ENCODE assay signal across 27 cellular contexts in genomic region chr2:88245109-88245508, GRCh38.
"Had no signal": no experiment of that assay in that cellular context is flagged by ENCODE, and none has a peak within 500 bp of the region (broad histone marks: within the 10 kb centered on the region; RNA-seq: fewer than 3 reads in every experiment).

No MANE protein-coding gene starts in this region.

- DNase-seq: stimulated activated CD4-positive, alpha-beta T cell treated with anti-CD3 and anti-CD28 coated beads, Interleukin-2, amount 100 ng/mL, for 48 hours; stimulated activated CD4-positive, alpha-beta T cell treated with anti-CD3 and anti-CD28 coated beads, Interleukin-4, amount 100 ng/mL, for 1 hour; stimulated activated CD4-positive, alpha-beta T cell treated with anti-CD3 and anti-CD28 coated beads, Interleukin-4, amount 100 ng/mL, for 24 hours; stimulated activated CD4-positive, alpha-beta T cell treated with anti-CD3 and anti-CD28 coated beads, Interleukin-4, amount 100 ng/mL, for 4 hours; stimulated activated CD8-positive, alpha-beta memory T cell treated with anti-CD3 and anti-CD28 coated beads, Interleukin-4, amount 100 ng/mL, for 48 hours; stimulated activated naive B cell treated with anti-CD40 and anti-IgM and Interleukin-4, amounts not matched to agents 10 μg/mL and 1 μg/mL and 100 μg/mL, for 72 hours; stimulated activated naive CD4-positive, alpha-beta T cell; stimulated activated naive CD4-positive, alpha-beta T cell treated with Interleukin-2 at 50 U/mL for 16 hours; stimulated activated naive CD8-positive, alpha-beta T cell treated with anti-CD3 and anti-CD28 coated beads, Interleukin-15, amount 100 ng/mL, for 72 hours; stimulated activated naive CD8-positive, alpha-beta T cell treated with anti-CD3 and anti-CD28 coated beads, Interleukin-15, Interleukin-2, amounts not matched to agents 100 U/mL and 50 U/mL, for 24 hours; stomach; substantia nigra; testis; thyroid gland; tibial artery; transverse colon; trophoblast cell; upper lobe of left lung; upper lobe of right lung; uterus had no signal

- H3K27ac ChIP-seq: stomach, suprapubic skin, testis, thoracic aorta, thyroid gland, tibial artery, tibial nerve, transverse colon, upper lobe of left lung, upper lobe of right lung, uterus, vagina had no signal

- H3K36me3 ChIP-seq: stomach, suprapubic skin, thoracic aorta, thyroid gland, tibial artery, tibial nerve, transverse colon, upper lobe of left lung, upper lobe of right lung, uterus, vagina had no signal

- H3K4me1 ChIP-seq: stomach, suprapubic skin, testis, thyroid gland, tibial artery, tibial nerve, transverse colon, upper lobe of left lung, upper lobe of right lung, uterus, vagina had no signal

- FAIRE-seq: urothelium cell line had no signal

- H3K9me3 ChIP-seq: suprapubic skin, testis, thoracic aorta, thyroid gland, transverse colon, upper lobe of right lung, uterus, vagina had no signal

- H3K4me3 ChIP-seq: stomach, suprapubic skin, testis, thoracic aorta, thyroid gland, tibial artery, tibial nerve, transverse colon, upper lobe of left lung, upper lobe of right lung, uterus, vagina had no signal

- ATAC-seq: stimulated activated effector memory CD8-positive, alpha-beta T cell treated with anti-CD3 and anti-CD28 coated beads, Interleukin-12 subunit alpha, Interleukin-12 subunit beta, amount 100 ng/mL, for 72 hours; stimulated activated memory B cell treated with anti-CD40 and anti-IgM and Interleukin-4, amounts not matched to agents 10 μg/mL and 1 μg/mL and 100 μg/mL, for 72 hours; stimulated activated naive B cell treated with anti-CD40 and anti-IgM and Interleukin-4, amounts not matched to agents 10 μg/mL and 1 μg/mL and 100 μg/mL, for 72 hours; stimulated activated naive CD8-positive, alpha-beta T cell treated with anti-CD3 and anti-CD28 coated beads, Interleukin-15, amount 100 ng/mL, for 72 hours; stimulated activated naive CD8-positive, alpha-beta T cell treated with anti-CD3 and anti-CD28 coated beads, Interleukin-15, Interleukin-2, amounts not matched to agents 100 U/mL and 50 U/mL, for 24 hours; upper lobe of right lung had no signal
